ENCODE assay signal across 8 cellular contexts in the genomic region with DNA sequence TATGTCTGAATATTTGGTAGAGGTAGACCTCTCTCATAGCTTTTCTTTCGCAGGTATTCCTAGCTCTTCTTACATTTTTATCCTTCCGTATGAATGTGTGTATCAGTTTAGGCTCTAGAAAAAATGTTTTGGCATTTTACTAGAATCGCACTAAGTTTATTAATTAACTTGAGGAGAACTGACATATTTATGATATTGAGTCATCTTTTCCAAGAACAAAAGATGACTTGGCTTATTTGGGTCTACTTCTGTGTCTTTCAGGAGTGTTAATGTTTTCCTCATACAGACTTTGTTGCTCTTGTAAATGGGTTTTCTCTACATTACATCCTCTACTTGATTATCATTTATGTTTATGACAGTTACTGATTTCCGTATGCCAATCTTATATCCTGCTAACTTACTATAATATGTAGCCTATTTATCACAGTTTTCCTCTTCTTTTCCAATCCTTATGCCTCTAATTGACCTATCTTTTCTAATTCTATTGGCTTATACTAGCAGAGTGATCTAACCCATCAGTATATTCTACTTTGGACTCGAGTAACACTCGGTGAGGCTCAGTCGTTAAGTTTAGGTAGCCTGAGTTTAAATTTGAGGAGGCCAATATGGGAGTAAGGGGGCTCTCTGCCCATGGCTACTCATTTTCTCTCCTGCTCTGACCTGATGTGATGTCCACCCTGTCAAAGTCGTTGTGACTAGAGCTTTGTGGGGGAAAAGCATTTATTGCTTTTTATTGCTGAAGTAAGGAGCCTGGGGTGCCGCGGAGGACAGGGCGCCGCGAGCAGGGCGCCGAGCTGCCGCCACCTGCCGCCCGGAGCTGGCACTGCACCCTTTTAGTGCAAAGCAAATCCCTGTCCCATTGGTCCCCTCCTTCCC. TPM values are rescaled to one million over a fixed set of nuclear protein-coding genes. Genes with fewer than 3 reads are reported as not detected.
DNase-seq lines count a peak whose midpoint lies in the region; ATAC-seq and TF ChIP-seq lines count a peak whose summit lies in the region.

No MANE protein-coding gene starts in this region.

- H3K27me3 ChIP-seq in left lung: no peaks in the 10 kb centered on the region

- CTCF ChIA-PET in AG04449 (lab: Yijun Ruan, JAX): interaction anchor here (0.6 to 7.9 kb wide), 55 partner anchors 10 to 209 kb away, joined by 3 to 156 read pairs (median 6); a partner anchor contains a TSS

- peaks cover 0 to 3% of the 10 kb centered on the region in 2 donors for H3K36me3 ChIP-seq in left lung

- H3K9me3 ChIP-seq in left lung: no peaks in the 10 kb centered on the region

- no peak for DNase-seq in AG04449 (ENCODE audit: low read depth, low spot score)
- peak; percentile 67 for DNase-seq in GM19240 (ENCODE audit: insufficient read length, low spot score)
- DNase-seq in NCI-H446 treated with DMSO at 0.1 percent for 48 hours (lab: John Stamatoyannopoulos, UW): peak; percentile 42
- peak; percentile 84 for DNase-seq in activated CD4-positive, alpha-beta T cell treated with anti-CD3 and anti-CD28 coated beads for 48 hours
- peak; percentile 79 for DNase-seq in cerebellum (ENCODE audit: low spot score)
- DNase-seq in left lung: peak; percentile 77 to 96
- DNase-seq in stimulated activated CD4-positive, alpha-beta T cell treated with anti-CD3 and anti-CD28 coated beads, Interleukin-4, amount 100 ng/mL, for 1 hour: peak; percentile 80
- no peak for DNase-seq in NCI-H226

- POLR2A ChIA-PET in AG04449 (lab: Yijun Ruan, JAX): interaction anchor here (0.7 to 1.9 kb wide), 4 partner anchors 12 to 86 kb away, joined by 3 to 9 read pairs (median 3); no protein-coding TSS in a partner anchor

- TF ChIP-seq CTCF in AG04449 (IDR thresholded peaks at IDR 0.05; ENCODE audit: insufficient read depth, low read length, missing control alignments) (peak; percentile 88), left lung (IDR thresholded peaks at IDR 0.05) (peak; percentile 97 to 98)

- peak; percentile 96 for ATAC-seq in left lung

- no peak overlapping the region for H3K27ac ChIP-seq in left lung

- peaks cover 0 to 6% of the 10 kb centered on the region in 2 donors for H3K4me1 ChIP-seq in left lung

- intact Hi-C loops in left lung (cut with DNase I): loop anchor here in 1 of 2 donors (5.0 kb wide), 1 partner anchor 61 kb away; no protein-coding TSS in a partner anchor

- no peak overlapping the region for H3K4me3 ChIP-seq in AG04449 (ENCODE audit: low read depth, low read length)
- no peak overlapping the region for H3K4me3 ChIP-seq in left lung

RNA-seq across cellular contexts. Expression of a gene that starts 20.0 kb away (rescaled TPM):
- total RNA-seq in cerebellum (0.36 TPM), left lung (10 to 100 TPM; 21.0 to 46.0 TPM)

RNA-seq across cellular contexts. Expression of a gene that starts 37.8 kb away (rescaled TPM):
- total RNA-seq in cerebellum (0.54 TPM), left lung (10 to 100 TPM; 17.5 to 30.2 TPM)

Comparison
In these comparisons a context has a peak if more than half of its experiments do, and no peak if none do; other contexts are left out.
1. DNase-seq: peak in GM19240 (single experiment), NCI-H446 treated with DMSO at 0.1 percent for 48 hours (single experiment), activated CD4-positive, alpha-beta T cell treated with anti-CD3 and anti-CD28 coated beads for 48 hours (single experiment), cerebellum (single experiment), left lung (2 of 2) and stimulated activated CD4-positive, alpha-beta T cell treated with anti-CD3 and anti-CD28 coated beads, Interleukin-4, amount 100 ng/mL, for 1 hour (single experiment); none in AG04449 (single experiment) and NCI-H226 (single experiment).
2. RNA of a gene that starts 20.0 kb away (total RNA-seq): 21.0 to 46.0 TPM in left lung; 0.36 TPM in cerebellum (single experiment); every median in the first group is over 10 times any median in the second.
3. RNA of a gene that starts 37.8 kb away (total RNA-seq): 17.5 to 30.2 TPM in left lung; 0.54 TPM in cerebellum (single experiment); every median in the first group is over 10 times any median in the second.